22 cellular contexts compared by ENCODE assay signal in the genomic region with DNA sequence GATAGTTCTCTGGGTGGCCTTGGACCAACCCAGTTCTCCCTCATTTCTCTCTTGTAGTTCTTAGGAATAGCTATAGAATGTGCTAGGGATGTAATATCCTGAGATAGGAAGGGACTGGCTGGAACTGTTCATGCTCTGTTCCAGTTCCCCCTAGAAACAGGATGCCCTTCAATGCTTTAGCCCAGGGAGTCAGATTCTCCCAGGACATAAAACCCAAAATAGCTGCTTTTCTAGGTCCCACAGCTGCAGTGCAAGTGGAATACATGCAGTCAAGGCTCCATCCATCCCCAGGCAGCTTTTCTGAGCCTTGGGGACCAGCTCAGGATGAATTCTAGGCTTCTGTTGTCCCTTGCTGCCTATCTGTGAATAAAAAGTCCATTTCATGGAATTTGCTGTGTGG.
A peak's percentile ranks its signal among the peaks of the same experiment; 100 is the strongest.
DNase-seq lines count a peak whose midpoint lies in the region; FAIRE-seq and TF ChIP-seq lines count a peak whose summit lies in the region.
"Had no signal": no experiment of that assay in that cellular context is flagged by ENCODE, and none has a peak within 500 bp of the region (broad histone marks: within the 10 kb centered on the region; RNA-seq: fewer than 3 reads in every experiment).

No MANE protein-coding gene starts in this region.

- H3K27ac ChIP-seq in breast epithelium: no peak overlapping the region
- H3K27ac ChIP-seq in astrocyte (ENCODE audit: low read depth, low read length): peak overlapping the region; percentile 93
- peak overlapping the region; percentile 90 for H3K27ac ChIP-seq in mesenchymal stem cell (ENCODE audit: low read length, poor library complexity, severe bottlenecking)
- no peak overlapping the region for H3K27ac ChIP-seq in tibial nerve
- H3K27ac ChIP-seq: C4-2B, SJCRH30 had no signal

- H3K4me1 Mint-ChIP-seq in MCF 10A (ENCODE audit: insufficient read depth, unreplicated experiment) (peaks cover 21% of the 10 kb centered on the region), astrocyte (ENCODE audit: low read depth, unreplicated experiment) (peaks cover 30% of the 10 kb centered on the region)
- H3K4me1 Mint-ChIP-seq: CD8-positive, alpha-beta memory T cell had no signal

- peak overlapping the region; percentile 92 for H2AK5ac ChIP-seq in mesenchymal stem cell (ENCODE audit: low read length, severe bottlenecking)

- H3K4me3 ChIP-seq in breast epithelium (no peak overlapping the region), astrocyte (ENCODE audit: insufficient read depth, low read depth, low read length) (no peak overlapping the region), mesenchymal stem cell (ENCODE audit: insufficient read depth in 1 of 2, low read depth in 1 of 2, low read length in 2 of 2) (peak overlapping the region; percentile 2 to 21), tibial nerve (no peak overlapping the region)
- H3K4me3 ChIP-seq: SJCRH30 had no signal

- POLR2A ChIA-PET in MCF 10A (lab: Yijun Ruan, JAX): no interaction called here

- H3K23ac ChIP-seq in mesenchymal stem cell (ENCODE audit: low read length in 2 of 2): no peak overlapping the region

- TF ChIP-seq POLR2A in breast epithelium (IDR thresholded peaks at IDR 0.05) (no peak), tibial nerve (IDR thresholded peaks at IDR 0.05) (no peak)

- peak overlapping the region; percentile 11 for H3K27ac Mint-ChIP-seq in MCF 10A (ENCODE audit: low read depth, unreplicated experiment)
- H3K27ac Mint-ChIP-seq in astrocyte (ENCODE audit: unreplicated experiment): peak overlapping the region; percentile 98

- H3K79me2 ChIP-seq in astrocyte (ENCODE audit: insufficient read depth, low read length): no peaks in the 10 kb centered on the region

- no peak overlapping the region for H4K91ac ChIP-seq in mesenchymal stem cell (ENCODE audit: low read length)

- H2BK120ac ChIP-seq in mesenchymal stem cell (ENCODE audit: low read depth, low read length): no peak overlapping the region

- no peaks in the 10 kb centered on the region for H3K79me1 ChIP-seq in mesenchymal stem cell (replicated peaks; ENCODE audit: low read length, poor library complexity, severe bottlenecking)

- no peak overlapping the region for H2AFZ ChIP-seq in astrocyte (ENCODE audit: low read depth, low read length)
- H2AFZ ChIP-seq in mesenchymal stem cell (ENCODE audit: low read depth, low read length): no peak overlapping the region

- H3K4me1 ChIP-seq in breast epithelium: no peaks in the 10 kb centered on the region
- H3K4me1 ChIP-seq in astrocyte (ENCODE audit: insufficient read depth, low read length): peaks cover 29% of the 10 kb centered on the region
- no peaks in the 10 kb centered on the region for H3K4me1 ChIP-seq in mesenchymal stem cell (ENCODE audit: control insufficient read depth, insufficient read depth, low read depth, low read length)
- no peaks in the 10 kb centered on the region for H3K4me1 ChIP-seq in tibial nerve
- H3K4me1 ChIP-seq: SJCRH30 had no signal

- no peak overlapping the region for H2BK5ac ChIP-seq in mesenchymal stem cell (ENCODE audit: low read depth, low read length, poor library complexity, severe bottlenecking)

- H3K27me3 Mint-ChIP-seq in MCF 10A (ENCODE audit: insufficient read depth, unreplicated experiment) (no peaks in the 10 kb centered on the region), astrocyte (ENCODE audit: low read depth, unreplicated experiment) (no peaks in the 10 kb centered on the region)

- no peaks in the 10 kb centered on the region for H4K20me1 ChIP-seq in astrocyte (ENCODE audit: insufficient read depth, low read length)

- intact Hi-C loops in MCF 10A (cut with micrococcal nuclease) (no loop called here), breast epithelium (cut with DNase I; ENCODE audit: low total_unique reads) (no loop called here)

- TF ChIP-seq CTCF in MCF 10A (IDR thresholded peaks at IDR 0.05; ENCODE audit: unreplicated experiment) (no peak), breast epithelium (IDR thresholded peaks at IDR 0.05) (no peak), astrocyte (IDR thresholded peaks at IDR 0.05; ENCODE audit: insufficient read depth, low read depth, low read length) (no peak), tibial nerve (IDR thresholded peaks at IDR 0.05) (no peak)

- no peak overlapping the region for H3K18ac ChIP-seq in mesenchymal stem cell (ENCODE audit: low read depth in 1 of 2, low read length in 2 of 2)

- H3K9me3 Mint-ChIP-seq in MCF 10A (ENCODE audit: unreplicated experiment): no peaks in the 10 kb centered on the region
- peaks cover 13% of the 10 kb centered on the region for H3K9me3 Mint-ChIP-seq in astrocyte (ENCODE audit: unreplicated experiment)
- H3K9me3 Mint-ChIP-seq: CD8-positive, alpha-beta memory T cell had no signal

- H3K36me3 Mint-ChIP-seq in MCF 10A (ENCODE audit: insufficient read depth, unreplicated experiment) (no peaks in the 10 kb centered on the region), astrocyte (ENCODE audit: low read depth, unreplicated experiment) (peaks cover 4% of the 10 kb centered on the region)
- H3K36me3 Mint-ChIP-seq: CD8-positive, alpha-beta memory T cell had no signal

- no peak for TF ChIP-seq EP300 in tibial nerve (IDR thresholded peaks at IDR 0.05)

- H3K9ac ChIP-seq in astrocyte (ENCODE audit: low read length): peak overlapping the region; percentile 75
- no peak overlapping the region for H3K9ac ChIP-seq in mesenchymal stem cell (ENCODE audit: low read length)

- H3K4me2 ChIP-seq in astrocyte (ENCODE audit: low read length): peak overlapping the region; percentile 64
- H3K4me2 ChIP-seq in mesenchymal stem cell (ENCODE audit: low read length, poor library complexity, severe bottlenecking): no peak overlapping the region

- H3K4me3 Mint-ChIP-seq in MCF 10A (ENCODE audit: unreplicated experiment): no peak overlapping the region
- no peak overlapping the region for H3K4me3 Mint-ChIP-seq in astrocyte (ENCODE audit: unreplicated experiment)
- H3K4me3 Mint-ChIP-seq: CD8-positive, alpha-beta memory T cell had no signal

- no peak overlapping the region for H4K8ac ChIP-seq in mesenchymal stem cell (ENCODE audit: low read length)

- no peaks in the 10 kb centered on the region for H3K27me3 ChIP-seq in breast epithelium
- H3K27me3 ChIP-seq in astrocyte (ENCODE audit: insufficient read depth, low read length): no peaks in the 10 kb centered on the region
- no peaks in the 10 kb centered on the region for H3K27me3 ChIP-seq in mesenchymal stem cell (ENCODE audit: control insufficient read depth in 1 of 2, insufficient read depth in 1 of 2, low read length in 2 of 2)
- H3K27me3 ChIP-seq in tibial nerve: no peaks in the 10 kb centered on the region
- H3K27me3 ChIP-seq: SJCRH30 had no signal

- H3K9me3 ChIP-seq in breast epithelium: no peaks in the 10 kb centered on the region
- H3K9me3 ChIP-seq in astrocyte (ENCODE audit: insufficient read depth, low read depth, low read length): no peaks in the 10 kb centered on the region
- peaks cover 4% of the 10 kb centered on the region for H3K9me3 ChIP-seq in mesenchymal stem cell (ENCODE audit: control insufficient read depth, low read length)
- H3K9me3 ChIP-seq in tibial nerve: peaks cover 0 to 6% (median 0%) of the 10 kb centered on the region in 4 donors
- H3K9me3 ChIP-seq: SJCRH30 had no signal

- DNase-seq in MCF 10A (ENCODE audit: unreplicated experiment) (no peak), breast epithelium (ENCODE audit: low spot score in 2 of 2) (no peak), astrocyte (ENCODE audit: low read depth) (no peak), mesenchymal stem cell (no peak), GDM1 (lab: John Stamatoyannopoulos, UW) (no peak), DMS153 (lab: John Stamatoyannopoulos, UW) (no peak), tibial nerve (ENCODE audit: low spot score in 2 of 2) (no peak), NCI-H1092 treated with DMSO at 0.1 percent for 48 hours (lab: John Stamatoyannopoulos, UW) (no peak)
- DNase-seq: 8988T; CD8-positive, alpha-beta memory T cell; DMS53; GF-D8; KG1; NCI-H1105 treated with DMSO at 0.1 percent for 48 hours; NCI-H2029 treated with DMSO at 0.1 percent for 48 hours; NCI-H510A treated with DMSO at 0.1 percent for 48 hours; NCI-H748 treated with DMSO at 0.1 percent for 48 hours; SJCRH30 had no signal

- H3K36me3 ChIP-seq in breast epithelium (no peaks in the 10 kb centered on the region), astrocyte (ENCODE audit: insufficient read depth, low read length) (no peaks in the 10 kb centered on the region), mesenchymal stem cell (ENCODE audit: control insufficient read depth in 1 of 2, insufficient read depth in 2 of 2, low read depth in 1 of 2, low read length in 2 of 2) (no peaks in the 10 kb centered on the region), tibial nerve (no peaks in the 10 kb centered on the region)
- H3K36me3 ChIP-seq: SJCRH30 had no signal

- no TSS peak for BruUV-seq in MCF 10A (replicated peaks; lab: Mats Ljungman, UMichigan)

- H3K4ac ChIP-seq in mesenchymal stem cell (ENCODE audit: low read depth in 1 of 2, low read length in 2 of 2): no peak overlapping the region

- CTCF ChIA-PET in MCF 10A (lab: Yijun Ruan, JAX): interaction anchor here (1.1 kb wide), 1 partner anchor 8 kb away, joined by 3 read pairs; no protein-coding TSS in a partner anchor

- no peak for FAIRE-seq in astrocyte (lab: Jason Lieb, UNC)
- FAIRE-seq: GM19239, H1, HepG2 had no signal

- no peak overlapping the region for H3K14ac ChIP-seq in mesenchymal stem cell (ENCODE audit: low read length in 2 of 2)

- peak overlapping the region in 1 of 2 experiments; percentile 71 for H2BK12ac ChIP-seq in mesenchymal stem cell (ENCODE audit: low read length in 2 of 2)

- H2BK15ac ChIP-seq in mesenchymal stem cell (ENCODE audit: low read depth, poor library complexity, severe bottlenecking): no peak overlapping the region

Comparison
In these comparisons a context has a peak if more than half of its experiments do, and no peak if none do; other contexts are left out.
1. H3K27ac ChIP-seq: peak in astrocyte (single experiment) and mesenchymal stem cell (single experiment); none in breast epithelium (0 of 2) and tibial nerve (0 of 4).
2. H3K4me3 ChIP-seq: peak in mesenchymal stem cell (2 of 2); none in breast epithelium (0 of 3), astrocyte (single experiment) and tibial nerve (0 of 4).